ENCODE assay signal across 24 cellular contexts in the genomic region with DNA sequence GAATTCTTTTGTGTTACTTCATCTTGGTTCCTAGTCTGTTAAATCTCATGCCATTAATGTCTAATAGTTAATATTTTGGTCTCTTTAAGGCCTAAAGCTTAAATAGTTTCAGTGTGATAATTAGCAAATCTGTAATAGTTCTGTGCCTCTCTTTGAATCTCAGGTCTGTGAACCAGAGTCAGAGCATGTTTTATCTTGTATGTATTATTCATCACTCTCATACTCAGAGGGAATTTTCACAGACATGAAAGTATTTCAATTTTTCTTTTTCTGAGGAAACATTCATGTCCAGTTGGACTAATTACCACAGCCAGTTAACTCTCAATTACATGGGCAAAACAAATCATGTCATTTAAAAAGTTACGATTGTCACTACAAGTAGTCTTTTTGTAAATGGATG.
"Had no signal": no experiment of that assay in that cellular context is flagged by ENCODE, and none has a peak within 500 bp of the region (broad histone marks: within the 10 kb centered on the region; RNA-seq: fewer than 3 reads in every experiment).

No MANE protein-coding gene starts in this region.

- H3K27ac ChIP-seq: SJSA1, SK-N-MC had no signal

- H3K27me3 ChIP-seq: SJSA1 had no signal

- H3K9me3 ChIP-seq: SJSA1 had no signal

- ATAC-seq: HepG2, Panc1, PC-3 had no signal

- H3K4me1 ChIP-seq: SJSA1 had no signal

- DNase-seq: IMR-90; Karpas-422; KG1; MM.1S; NCI-H1092 treated with DMSO at 0.1 percent for 48 hours; NCI-H1436; NCI-H187; NCI-H2029; NCI-H2081 treated with DMSO at 0.1 percent for 48 hours; NCI-H2171; NCI-H226; NCI-H446; NCI-H510A; NCI-H524 treated with DMSO at 0.1 percent for 48 hours; NCI-H69; NCI-H774; NK-92 treated with Interleukin-12 subunit alpha and Interleukin-12 subunit beta, amount 100 ng/mL, for 24 hours; PC-3; Right ventricle myocardium superior; SIG-M5 had no signal

- H3K4me3 ChIP-seq: SJSA1, SK-N-MC had no signal

- FAIRE-seq: HepG2 had no signal

- H3K36me3 ChIP-seq: SJSA1 had no signal
